In the genomic region with DNA sequence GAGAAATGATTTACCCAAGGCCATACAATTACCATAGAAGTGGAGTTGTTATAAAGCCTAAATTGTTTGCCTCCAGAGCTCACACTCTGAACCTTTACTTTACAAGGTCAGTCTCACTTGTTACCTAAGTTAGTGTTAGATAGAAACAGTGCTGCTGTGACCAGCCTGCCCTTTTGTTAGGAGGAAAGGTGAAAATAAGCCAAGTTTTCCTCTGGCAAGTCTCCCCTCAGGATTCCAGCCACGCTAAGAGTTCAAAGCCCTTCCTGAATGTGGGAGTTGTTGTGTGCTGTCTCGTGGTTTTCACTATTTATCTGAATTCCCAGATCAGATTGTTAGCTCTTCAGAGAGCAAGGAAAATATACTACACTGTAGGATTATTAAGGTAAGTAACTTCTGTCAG, we compare ENCODE assay signal across 19 cellular contexts.
"Had no signal": no experiment of that assay in that cellular context is flagged by ENCODE, and none has a peak within 500 bp of the region (broad histone marks: within the 10 kb centered on the region; RNA-seq: fewer than 3 reads in every experiment).

No MANE protein-coding gene starts in this region.

- FAIRE-seq: astrocyte, endothelial cell of umbilical vein, keratinocyte, TTC549 had no signal

- H3K9me3 ChIP-seq: breast epithelium, SK-N-SH, stomach, thoracic aorta had no signal

- DNase-seq: activated CD4-positive, alpha-beta T cell treated with anti-CD3 and anti-CD28 coated beads for 36 hours; activated CD4-positive, alpha-beta T cell treated with anti-CD3 and anti-CD28 coated beads, Interleukin-2, amount 50 U/mL, for 48 hours; activated gamma-delta T cell; dermis blood vessel endothelial cell; effector memory CD4-positive, alpha-beta T cell; mesendoderm; nephron progenitor cell; nucleus accumbens; SK-N-SH; stimulated activated CD4-positive, alpha-beta T cell treated with anti-CD3 and anti-CD28 coated beads, Interleukin-4, amount 100 ng/mL, for 1 hour; stomach had no signal

- H3K4me3 ChIP-seq: breast epithelium, smooth muscle cell, stomach, thoracic aorta had no signal

- H3K27ac ChIP-seq: breast epithelium, stomach had no signal

- H3K4me1 ChIP-seq: breast epithelium had no signal

- H3K36me3 ChIP-seq: breast epithelium, stomach, thoracic aorta had no signal

- ATAC-seq: activated CD4-positive, alpha-beta T cell treated with anti-CD3 and anti-CD28 coated beads for 36 hours; WTC11 had no signal

- H3K27me3 ChIP-seq: breast epithelium, stomach had no signal
